In the genomic region with DNA sequence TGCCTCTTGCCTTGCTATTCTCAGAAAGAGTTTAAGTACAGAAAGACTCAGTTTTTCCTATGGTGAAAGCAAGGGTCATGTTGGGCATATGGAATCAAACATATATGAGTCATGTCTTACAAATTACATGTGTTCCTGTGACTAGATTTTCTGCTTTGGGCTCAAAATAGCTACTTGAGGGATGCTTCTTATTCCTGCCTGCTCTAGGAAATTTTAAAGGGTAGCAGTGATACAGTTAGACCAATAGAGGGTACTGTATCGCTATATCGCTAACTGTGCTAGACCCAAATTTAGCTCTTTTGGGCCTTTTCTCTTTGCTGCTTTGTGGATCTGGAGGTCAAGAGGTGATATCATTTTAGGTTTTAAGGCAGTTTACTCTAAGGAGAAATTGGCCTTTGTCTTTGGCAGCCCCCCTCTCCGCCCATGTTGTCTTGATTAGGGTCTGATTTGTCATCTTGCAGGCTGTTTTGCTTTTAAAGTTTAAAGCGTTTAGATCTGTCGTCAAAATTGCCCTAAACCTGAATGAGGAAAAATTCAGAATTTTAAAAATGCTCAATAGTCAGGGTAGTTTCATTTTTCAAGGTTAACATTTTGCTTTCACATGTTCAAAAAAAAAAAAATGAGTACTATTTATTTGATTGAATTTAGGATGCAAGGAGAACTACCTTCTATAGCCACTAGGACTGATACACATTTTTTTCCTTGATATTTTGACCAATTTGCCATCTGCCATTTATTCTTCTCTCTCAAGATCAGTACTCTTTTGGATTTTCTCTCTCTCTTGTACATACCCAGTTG, we compare ENCODE assay signal across 8 cellular contexts. TPM values are rescaled to one million over a fixed set of nuclear protein-coding genes. Genes with fewer than 3 reads are reported as not detected.
DNase-seq lines count a peak whose midpoint lies in the region; ATAC-seq and TF ChIP-seq lines count a peak whose summit lies in the region.

No MANE protein-coding gene starts in this region.

- H3K27me3 ChIP-seq in Loucy (ENCODE audit: insufficient read depth, low read length, poor library complexity, severe bottlenecking) (no peaks in the 10 kb centered on the region), brain microvascular endothelial cell (replicated peaks) (no peaks in the 10 kb centered on the region), mesendoderm (ENCODE audit: insufficient read depth, low read length, poor library complexity) (no peaks in the 10 kb centered on the region), aorta (ENCODE audit: control insufficient read depth in 1 of 2, insufficient read depth in 2 of 2, low read length in 1 of 2) (no peaks in the 10 kb centered on the region)

- ATAC-seq in HG03342 (IDR thresholded peaks at IDR 0.05; ENCODE audit: unreplicated experiment) (no peak), HG03354 (IDR thresholded peaks at IDR 0.05; ENCODE audit: poor library complexity, severe bottlenecking, unreplicated experiment) (no peak), aorta (ENCODE audit: low FRiP score) (no peak), HG03521 (IDR thresholded peaks at IDR 0.05; ENCODE audit: unreplicated experiment) (no peak)

- DNase-seq in DMS53 treated with DMSO at 0.1 percent for 48 hours (lab: John Stamatoyannopoulos, UW; ENCODE audit: unreplicated experiment) (peak; percentile 3), brain microvascular endothelial cell (no peak), mesendoderm (peak; percentile 62), aorta (no peak)

- H3K27ac ChIP-seq in brain microvascular endothelial cell (no peak overlapping the region), mesendoderm (ENCODE audit: low read depth, low read length) (no peak overlapping the region), aorta (ENCODE audit: low read depth in 1 of 2, low read length in 2 of 2) (no peak overlapping the region)

- no peaks in the 10 kb centered on the region for H3K9me3 ChIP-seq in Loucy (ENCODE audit: insufficient read depth, low read depth, low read length)
- no peaks in the 10 kb centered on the region for H3K9me3 ChIP-seq in aorta (ENCODE audit: control insufficient read depth, low read length)

- no peak overlapping the region for H2BK120ac ChIP-seq in mesendoderm (ENCODE audit: low read depth, low read length)

- H3K23ac ChIP-seq in mesendoderm (ENCODE audit: low read length), result no peak overlapping the region

- H3K9ac ChIP-seq in Loucy (ENCODE audit: low read depth, low read length, poor library complexity, severe bottlenecking), result peak overlapping the region; percentile 39
- no peak overlapping the region for H3K9ac ChIP-seq in mesendoderm (ENCODE audit: low read length)

- H3K4me2 ChIP-seq in Loucy (ENCODE audit: low read depth, low read length, poor library complexity, severe bottlenecking) (peak overlapping the region; percentile 82), mesendoderm (ENCODE audit: low read length) (no peak overlapping the region)

- H3K79me2 ChIP-seq in Loucy (ENCODE audit: insufficient read depth, low read length), result peaks cover 99% of the 10 kb centered on the region
- peaks cover 25% of the 10 kb centered on the region for H3K79me2 ChIP-seq in mesendoderm (ENCODE audit: control insufficient read depth, insufficient read depth, low read length)

- no peak overlapping the region for H3K56ac ChIP-seq in mesendoderm (ENCODE audit: low read length)

- no peak overlapping the region for H2AFZ ChIP-seq in Loucy (ENCODE audit: low read length)

- H3K36me3 ChIP-seq in Loucy (ENCODE audit: insufficient read depth, low read length), result peaks cover 7% of the 10 kb centered on the region
- H3K36me3 ChIP-seq in brain microvascular endothelial cell (replicated peaks), result no peaks in the 10 kb centered on the region
- H3K36me3 ChIP-seq in mesendoderm (ENCODE audit: control insufficient read depth, insufficient read depth, low read length), result no peaks in the 10 kb centered on the region
- no peaks in the 10 kb centered on the region for H3K36me3 ChIP-seq in aorta (ENCODE audit: control insufficient read depth in 1 of 2, insufficient read depth in 2 of 2, low read length in 1 of 2)

- H4K8ac ChIP-seq in mesendoderm (ENCODE audit: low read depth, low read length), result no peak overlapping the region

- TF ChIP-seq CTCF in Loucy (conservative IDR thresholded peaks at IDR 0.05; ENCODE audit: low read length), result peak; percentile 83
- peak; percentile 65 for TF ChIP-seq CTCF in brain microvascular endothelial cell (IDR thresholded peaks at IDR 0.05; ENCODE audit: low read depth, low read length, missing control alignments)

- H3F3A ChIP-seq in Loucy (ENCODE audit: low read depth), result no peaks in the 10 kb centered on the region

- H3K9me2 ChIP-seq in Loucy (replicated peaks; ENCODE audit: low read depth, low read length), result no peaks in the 10 kb centered on the region

- no peak overlapping the region for H3K18ac ChIP-seq in mesendoderm (ENCODE audit: low read length)

- no peak overlapping the region for H2AK5ac ChIP-seq in mesendoderm (ENCODE audit: low read length)

- in situ Hi-C loops in brain microvascular endothelial cell (cut with HindIII; ENCODE audit: low pct_ligation_motif_present, low sequenced_read_pairs), result no loop called here

- H3K79me1 ChIP-seq in mesendoderm (ENCODE audit: low read length), result peaks cover 11% of the 10 kb centered on the region

- H2BK5ac ChIP-seq in mesendoderm (ENCODE audit: low read length), result no peak overlapping the region

- no peak overlapping the region for H4K5ac ChIP-seq in mesendoderm (ENCODE audit: low read length)

- H3K4me3 ChIP-seq in Loucy (ENCODE audit: low read length, poor library complexity, severe bottlenecking) (peak overlapping the region; percentile 86), brain microvascular endothelial cell (ENCODE audit: low read depth, low read length) (no peak overlapping the region), mesendoderm (ENCODE audit: low read length) (no peak overlapping the region), aorta (ENCODE audit: low read length in 2 of 2) (no peak overlapping the region)

- H2BK15ac ChIP-seq in mesendoderm (replicated peaks; ENCODE audit: low read depth), result no peak overlapping the region

- no peak overlapping the region for H3K4ac ChIP-seq in mesendoderm (ENCODE audit: low read depth, low read length)

- no CpG with 5 or more reads among the region's 5 CpGs for WGBS in mesendoderm (ENCODE audit: extremely low coverage, insufficient coverage, low lambda C conversion rate)
- WGBS in aorta, 2 donors, result 74 to 78% methylated on average over 5 of the region's 5 CpGs

- H3K4me1 ChIP-seq in Loucy (ENCODE audit: insufficient read depth, low read length, poor library complexity, severe bottlenecking) (peaks cover 71% of the 10 kb centered on the region), mesendoderm (ENCODE audit: control insufficient read depth, low read depth, low read length) (no peaks in the 10 kb centered on the region), aorta (ENCODE audit: control insufficient read depth in 1 of 2, insufficient read depth in 2 of 2, low read length in 2 of 2) (peaks cover 1 to 4% of the 10 kb centered on the region in 2 donors)

- peaks cover 96% of the 10 kb centered on the region for H4K20me1 ChIP-seq in Loucy (ENCODE audit: insufficient read depth, low read length, poor library complexity, severe bottlenecking)

- intact Hi-C loops in aorta (cut with DNase I), result no loop called here

RNA-seq across cellular contexts. Expression of a gene that starts 8.8 kb away (rescaled TPM):
- 18.9 TPM for polyA plus RNA-seq in mesendoderm (2013, experiment 1 of 2)
- polyA plus RNA-seq in mesendoderm (2013, experiment 2 of 2), result 18.0 TPM
- total RNA-seq in aorta, result 10 to 100 TPM; 38.1 to 48.4 TPM
- 10 to 100 TPM; 10.3 to 10.4 TPM for polyA plus RNA-seq in aorta

Comparison
In these comparisons a context has a peak if more than half of its experiments do, and no peak if none do; other contexts are left out.
1. DNase-seq: peak in DMS53 treated with DMSO at 0.1 percent for 48 hours (single experiment) and mesendoderm (single experiment); none in brain microvascular endothelial cell (single experiment) and aorta (0 of 2).